24 cellular contexts compared by ENCODE assay signal in the genomic region with DNA sequence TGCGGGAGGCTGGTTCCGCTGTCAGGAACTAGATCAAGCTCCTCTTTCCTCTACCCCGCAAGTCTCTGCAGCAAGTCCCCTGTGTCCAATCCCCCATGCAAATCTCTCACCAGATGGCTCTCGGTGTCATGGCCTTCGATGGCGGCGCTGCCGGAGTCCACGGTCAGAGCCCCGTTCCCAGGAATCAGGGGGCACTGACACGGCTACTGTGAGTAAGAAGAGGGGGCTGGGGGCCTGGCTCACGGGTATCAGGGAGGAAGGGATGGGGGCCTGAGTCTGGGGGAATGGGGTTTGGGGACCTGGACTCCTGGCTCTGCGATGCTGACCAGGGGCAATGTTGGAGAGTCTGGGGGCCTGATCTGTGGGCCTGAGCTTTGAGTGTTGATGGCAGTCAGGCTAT. TPM values are rescaled to one million over a fixed set of nuclear protein-coding genes. Genes with fewer than 3 reads are reported as not detected.
A peak's percentile ranks its signal among the peaks of the same experiment; 100 is the strongest.
DNase-seq lines count a peak whose midpoint lies in the region; ATAC-seq, FAIRE-seq and TF ChIP-seq lines count a peak whose summit lies in the region.
"Had no signal": no experiment of that assay in that cellular context is flagged by ENCODE, and none has a peak within 500 bp of the region (broad histone marks: within the 10 kb centered on the region; RNA-seq: fewer than 3 reads in every experiment).

No MANE protein-coding gene starts in this region.

- H3K27ac Mint-ChIP-seq in Caco-2 (ENCODE audit: unreplicated experiment) (peak overlapping the region; percentile 46), astrocyte (ENCODE audit: unreplicated experiment) (peak overlapping the region; percentile 81), nephron progenitor cell (peak overlapping the region; percentile 68)

- H4K20me1 ChIP-seq in BLaER1 = peaks cover 77% of the 10 kb centered on the region
- peaks cover 70% of the 10 kb centered on the region for H4K20me1 ChIP-seq in astrocyte (ENCODE audit: insufficient read depth, low read length)

- ATAC-seq in GM21526 (IDR thresholded peaks at IDR 0.05; ENCODE audit: low FRiP score, unreplicated experiment) (no peak), GM18909 (IDR thresholded peaks at IDR 0.05; ENCODE audit: poor library complexity, unreplicated experiment) (no peak)
- ATAC-seq: HepG2, PC-3 had no signal

- H3K9me3 ChIP-seq in BLaER1 = no peaks in the 10 kb centered on the region
- H3K9me3 ChIP-seq in Caco-2 = no peaks in the 10 kb centered on the region
- no peaks in the 10 kb centered on the region for H3K9me3 ChIP-seq in astrocyte (ENCODE audit: insufficient read depth, low read depth, low read length)
- H3K9me3 ChIP-seq: SJSA1 had no signal

- DNase-seq in Caco-2 (no peak), astrocyte (ENCODE audit: low read depth) (no peak), nephron progenitor cell (no peak), islet precursor cell (no peak), NCI-H526 treated with DMSO at 0.1 percent for 48 hours (lab: John Stamatoyannopoulos, UW) (no peak)
- DNase-seq: DMS53; Kasumi-1; NCI-H1092 treated with DMSO at 0.1 percent for 48 hours; NCI-H1436; NCI-H187; NCI-H2107; NCI-H446; NCI-H524 treated with DMSO at 0.1 percent for 48 hours; NCI-H82; NK-92 treated with Interleukin-12 subunit alpha and Interleukin-12 subunit beta, amount 100 ng/mL, for 24 hours; PC-3; Right ventricle myocardium superior had no signal

- intact Hi-C loops in Caco-2 (cut with micrococcal nuclease; ENCODE audit: unreplicated experiment) = no loop called here

- H3K79me2 ChIP-seq in astrocyte (ENCODE audit: insufficient read depth, low read length) = peaks cover 77% of the 10 kb centered on the region

- H3K36me3 ChIP-seq in BLaER1 (peaks cover 67% of the 10 kb centered on the region), Caco-2 (ENCODE audit: control insufficient read depth, insufficient read depth, low read length) (peaks cover 3% of the 10 kb centered on the region), astrocyte (ENCODE audit: insufficient read depth, low read length) (peaks cover 3% of the 10 kb centered on the region)

- H3K27me3 Mint-ChIP-seq in Caco-2 (ENCODE audit: insufficient read depth, unreplicated experiment) (no peaks in the 10 kb centered on the region), astrocyte (ENCODE audit: low read depth, unreplicated experiment) (no peaks in the 10 kb centered on the region), nephron progenitor cell (ENCODE audit: low read depth, poor library complexity) (no peaks in the 10 kb centered on the region)

- H2AFZ ChIP-seq in astrocyte (ENCODE audit: low read depth, low read length) = no peak overlapping the region

- H3K4me3 ChIP-seq in BLaER1 = no peak overlapping the region
- no peak overlapping the region for H3K4me3 ChIP-seq in Caco-2 (ENCODE audit: low read depth, low read length)
- H3K4me3 ChIP-seq in astrocyte (ENCODE audit: insufficient read depth, low read depth, low read length) = no peak overlapping the region
- H3K4me3 ChIP-seq: SJSA1 had no signal

- H3K4me1 ChIP-seq in BLaER1 = peaks cover 32% of the 10 kb centered on the region
- H3K4me1 ChIP-seq in Caco-2 = peaks cover 7% of the 10 kb centered on the region
- H3K4me1 ChIP-seq in astrocyte (ENCODE audit: insufficient read depth, low read length) = peaks cover 18% of the 10 kb centered on the region

- peaks cover 81% of the 10 kb centered on the region for H3K36me3 Mint-ChIP-seq in Caco-2 (ENCODE audit: insufficient read depth, unreplicated experiment)
- H3K36me3 Mint-ChIP-seq in astrocyte (ENCODE audit: low read depth, unreplicated experiment) = peaks cover 6% of the 10 kb centered on the region
- peaks cover 37% of the 10 kb centered on the region for H3K36me3 Mint-ChIP-seq in nephron progenitor cell (ENCODE audit: low read depth)

- H3K4me2 ChIP-seq in BLaER1 = no peak overlapping the region
- no peak overlapping the region for H3K4me2 ChIP-seq in astrocyte (ENCODE audit: low read length)

- no peak overlapping the region for H3K27ac ChIP-seq in BLaER1
- no peak overlapping the region for H3K27ac ChIP-seq in astrocyte (ENCODE audit: low read depth, low read length)
- H3K27ac ChIP-seq: SJSA1 had no signal

- H3K9me3 Mint-ChIP-seq in Caco-2 (ENCODE audit: unreplicated experiment) = no peaks in the 10 kb centered on the region
- no peaks in the 10 kb centered on the region for H3K9me3 Mint-ChIP-seq in astrocyte (ENCODE audit: unreplicated experiment)
- H3K9me3 Mint-ChIP-seq in nephron progenitor cell = no peaks in the 10 kb centered on the region

- peaks cover 15% of the 10 kb centered on the region for H3K4me1 Mint-ChIP-seq in Caco-2 (ENCODE audit: low read depth, unreplicated experiment)
- H3K4me1 Mint-ChIP-seq in astrocyte (ENCODE audit: low read depth, unreplicated experiment) = peaks cover 17% of the 10 kb centered on the region
- H3K4me1 Mint-ChIP-seq in nephron progenitor cell = peaks cover 54% of the 10 kb centered on the region

- FAIRE-seq in astrocyte (lab: Jason Lieb, UNC) = no peak
- FAIRE-seq: A204.1, GM18507, HepG2 had no signal

- H3K4me3 Mint-ChIP-seq in Caco-2 (ENCODE audit: unreplicated experiment) = no peak overlapping the region
- H3K4me3 Mint-ChIP-seq in astrocyte (ENCODE audit: unreplicated experiment) = no peak overlapping the region
- H3K4me3 Mint-ChIP-seq in nephron progenitor cell = no peak overlapping the region

- TF ChIP-seq CTCF in Caco-2 (IDR thresholded peaks at IDR 0.05; ENCODE audit: insufficient read depth in 1 of 2, low read depth in 1 of 2, low read length in 1 of 2, severe bottlenecking in 1 of 2, unreplicated experiment in 1 of 2) (no peak), astrocyte (IDR thresholded peaks at IDR 0.05; ENCODE audit: insufficient read depth, low read depth, low read length) (no peak), nephron progenitor cell (IDR thresholded peaks at IDR 0.05) (no peak)

- BruUV-seq in Caco-2 (replicated peaks; lab: Mats Ljungman, UMichigan) = no TSS peak

- no peaks in the 10 kb centered on the region for H3K27me3 ChIP-seq in BLaER1
- H3K27me3 ChIP-seq in Caco-2 (replicated peaks; ENCODE audit: control insufficient read depth, insufficient read depth, low read length) = no peaks in the 10 kb centered on the region
- H3K27me3 ChIP-seq in astrocyte (ENCODE audit: insufficient read depth, low read length) = no peaks in the 10 kb centered on the region
- H3K27me3 ChIP-seq: SJSA1 had no signal

- CTCF ChIA-PET in Caco-2 (lab: Charles Lee) = no interaction called here

- POLR2A ChIA-PET in Caco-2 (lab: Charles Lee) = no interaction called here

- H3K9ac ChIP-seq in BLaER1 (0 out of 2 replicates have a peak overlapping the region, but pooled peaks have one; percentile 29), astrocyte (ENCODE audit: low read length) (no peak overlapping the region)

RNA-seq across cellular contexts. Expression of a gene that starts 4.0 kb away (rescaled TPM):
- 83.4 and 89.5 TPM in 2 replicates for total RNA-seq in Caco-2 (2022)
- 105 and 107 TPM in 2 replicates for total RNA-seq in astrocyte

RNA-seq across cellular contexts. Expression of a gene that starts 6.1 kb away (rescaled TPM):
- 10.6 and 11.3 TPM in 2 replicates for total RNA-seq in Caco-2 (2022)
- 94.7 and 104 TPM in 2 replicates for total RNA-seq in astrocyte

RNA-seq across cellular contexts. Expression of a gene that starts 19.7 kb away (rescaled TPM):
- total RNA-seq in Caco-2 (2022) (125 and 131 TPM in 2 replicates), astrocyte (63.0 and 68.1 TPM in 2 replicates)

RNA-seq across cellular contexts. Expression of a gene that starts 19.7 kb away (rescaled TPM):
- total RNA-seq in Caco-2 (2022) = 103 and 111 TPM in 2 replicates
- 26.6 and 31.5 TPM in 2 replicates for total RNA-seq in astrocyte

RNA-seq across cellular contexts. Expression of a gene that starts 31.1 kb away (rescaled TPM):
- total RNA-seq in Caco-2 (2022) (326 and 343 TPM in 2 replicates), astrocyte (215 and 235 TPM in 2 replicates)
